10 cellular contexts compared by ENCODE assay signal in the genomic region with DNA sequence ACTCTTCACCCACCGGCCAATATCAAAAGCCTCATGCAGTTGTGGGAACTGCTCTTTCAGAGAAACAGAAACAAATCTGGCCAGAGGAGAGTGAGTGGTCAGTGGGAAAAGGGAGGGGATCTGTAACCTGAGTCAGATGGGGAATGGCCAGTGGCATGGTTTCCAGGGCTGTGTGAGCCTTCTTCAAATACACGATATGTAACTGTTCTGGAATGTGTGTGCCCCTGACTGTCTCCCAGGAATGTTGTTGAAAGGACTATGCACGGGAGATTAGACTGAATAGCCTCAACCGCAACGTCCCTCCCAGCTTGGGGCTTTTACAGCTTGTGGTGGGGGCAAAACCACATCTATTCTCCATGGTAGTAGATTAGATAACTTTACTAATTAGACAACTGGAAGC.
DNase-seq lines count a peak whose midpoint lies in the region; ATAC-seq, FAIRE-seq and TF ChIP-seq lines count a peak whose summit lies in the region.
"Had no signal": no experiment of that assay in that cellular context is flagged by ENCODE, and none has a peak within 500 bp of the region (broad histone marks: within the 10 kb centered on the region; RNA-seq: fewer than 3 reads in every experiment).

No MANE protein-coding gene starts in this region.

- dilution Hi-C loops in endothelial cell of umbilical vein (cut with MboI; ENCODE audit: extremely low pct_ligation_motif_present, low sequenced_read_pairs): loop anchor here (10.0 kb wide), 1 partner anchor 247 kb away; no protein-coding TSS in a partner anchor

- H4K20me1 ChIP-seq in endothelial cell of umbilical vein (replicated peaks; ENCODE audit: control insufficient read depth, extremely low read depth, insufficient read depth, low read length): no peaks in the 10 kb centered on the region

- no peaks in the 10 kb centered on the region for H3K79me2 ChIP-seq in endothelial cell of umbilical vein (ENCODE audit: control insufficient read depth, insufficient read depth, low read length)

- no peak overlapping the region for H2AFZ ChIP-seq in endothelial cell of umbilical vein (ENCODE audit: low read depth, low read length)

- CTCF ChIA-PET in endothelial cell of umbilical vein (lab: Charles Lee): interaction anchor here (0.6 to 12.0 kb wide), 13 partner anchors 18 to 269 kb away, joined by 3 to 167 read pairs (median 5); no protein-coding TSS in a partner anchor

- BruUV-seq in endothelial cell of umbilical vein (replicated peaks; lab: Mats Ljungman, UMichigan): no TSS peak

- H3K9me3 Mint-ChIP-seq in mesothelial cell of epicardium: no peaks in the 10 kb centered on the region
- H3K9me3 Mint-ChIP-seq: activated T-helper 17 cell treated with anti-CD3 and anti-CD28 coated beads, Interleukin-2, amount 50 U/mL, for 72 hours had no signal

- POLR2A ChIA-PET in endothelial cell of umbilical vein (lab: Charles Lee): no interaction called here

- H3K27me3 ChIP-seq in MG63: no peaks in the 10 kb centered on the region
- H3K27me3 ChIP-seq in endothelial cell of umbilical vein (ENCODE audit: control insufficient read depth in 2 of 2, insufficient read depth in 2 of 2, low read length in 2 of 2): no peaks in the 10 kb centered on the region

- peaks cover 7% of the 10 kb centered on the region for H3K27me3 Mint-ChIP-seq in mesothelial cell of epicardium (ENCODE audit: low read depth)

- no peaks in the 10 kb centered on the region for H3K36me3 Mint-ChIP-seq in mesothelial cell of epicardium

- H3K4me1 Mint-ChIP-seq in mesothelial cell of epicardium: peaks cover 16% of the 10 kb centered on the region
- H3K4me1 Mint-ChIP-seq: activated T-helper 17 cell treated with anti-CD3 and anti-CD28 coated beads, Interleukin-2, amount 50 U/mL, for 72 hours had no signal

- H3K27ac ChIP-seq in endothelial cell of umbilical vein (ENCODE audit: insufficient read depth, low read depth, low read length): no peak overlapping the region

- H3K9me1 ChIP-seq in endothelial cell of umbilical vein (replicated peaks; ENCODE audit: control insufficient read depth, extremely low read depth, insufficient read depth, low read length): no peaks in the 10 kb centered on the region

- no peak overlapping the region for H3K4me2 ChIP-seq in endothelial cell of umbilical vein (ENCODE audit: insufficient read depth, low read length)

- H3K4me3 ChIP-seq in AG09309 (ENCODE audit: control insufficient read depth, low read depth, low read length): no peak overlapping the region
- H3K4me3 ChIP-seq in MG63: no peak overlapping the region
- no peak overlapping the region for H3K4me3 ChIP-seq in endothelial cell of umbilical vein (replicated peaks in 1 of 3; ENCODE audit: insufficient read depth in 1 of 3, low read depth in 1 of 3, low read length in 3 of 3)

- no peak for ATAC-seq in GM21737 (IDR thresholded peaks at IDR 0.05; ENCODE audit: unreplicated experiment)
- ATAC-seq: activated T-helper 17 cell treated with anti-CD3 and anti-CD28 coated beads, Interleukin-2, amount 50 U/mL, for 72 hours had no signal

- TF ChIP-seq CTCF in AG09309 (IDR thresholded peaks at IDR 0.05; ENCODE audit: control insufficient read depth, insufficient read depth, low read depth, low read length, missing control alignments) (no peak), endothelial cell of umbilical vein (IDR thresholded peaks at IDR 0.05; ENCODE audit: extremely low read depth in 1 of 2, insufficient read depth in 1 of 2, low read depth in 1 of 2, low read length in 2 of 2) (no peak), mesothelial cell of epicardium (IDR thresholded peaks at IDR 0.05; ENCODE audit: unreplicated experiment) (no peak)

- no peak overlapping the region for H3K4me3 Mint-ChIP-seq in mesothelial cell of epicardium
- H3K4me3 Mint-ChIP-seq: activated T-helper 17 cell treated with anti-CD3 and anti-CD28 coated beads, Interleukin-2, amount 50 U/mL, for 72 hours had no signal

- H3K9ac ChIP-seq in endothelial cell of umbilical vein (replicated peaks; ENCODE audit: extremely low read depth, insufficient read depth, low read length): no peak overlapping the region

- H3K27ac Mint-ChIP-seq in mesothelial cell of epicardium: peak overlapping the region; percentile 84
- H3K27ac Mint-ChIP-seq: activated T-helper 17 cell treated with anti-CD3 and anti-CD28 coated beads, Interleukin-2, amount 50 U/mL, for 72 hours had no signal

- FAIRE-seq in endothelial cell of umbilical vein (lab: Jason Lieb, UNC): peak; percentile 80

- H3K9me3 ChIP-seq in MG63 (no peaks in the 10 kb centered on the region), endothelial cell of umbilical vein (replicated peaks; ENCODE audit: control insufficient read depth, insufficient read depth, low read length) (no peaks in the 10 kb centered on the region)

- TF ChIP-seq POLR2A in endothelial cell of umbilical vein (IDR thresholded peaks at IDR 0.05; ENCODE audit: low read depth, low read length): no peak

- DNase-seq in AG09309 (ENCODE audit: low read depth) (peak; percentile 98), MG63 (peak; percentile 98), endothelial cell of umbilical vein (ENCODE audit: low read depth, low spot score) (peak; percentile 64), mesothelial cell of epicardium (ENCODE audit: low spot score in 2 of 2, unreplicated experiment in 2 of 2) (peak in 1 of 2 experiments; percentile 41), OCI-M2 (lab: John Stamatoyannopoulos, UW; ENCODE audit: unreplicated experiment) (no peak), T-helper 9 cell (no peak)
- DNase-seq in activated CD4-positive, alpha-beta T cell treated with anti-CD3 and anti-CD28 coated beads, Interleukin-2, amount 50 U/mL, for 1 hour: no peak
- DNase-seq: DMS53 had no signal

- peaks cover 13% of the 10 kb centered on the region for H3K4me1 ChIP-seq in endothelial cell of umbilical vein (ENCODE audit: control insufficient read depth, extremely low read depth, insufficient read depth, low read length)

- no peaks in the 10 kb centered on the region for H3K36me3 ChIP-seq in MG63
- no peaks in the 10 kb centered on the region for H3K36me3 ChIP-seq in endothelial cell of umbilical vein (ENCODE audit: control insufficient read depth in 2 of 2, extremely low read depth in 1 of 2, insufficient read depth in 2 of 2, low read length in 2 of 2)

- intact Hi-C loops in endothelial cell of umbilical vein (cut with micrococcal nuclease): loop anchor here (1.0 kb wide), 1 partner anchor 112 kb away; no protein-coding TSS in a partner anchor

TF ChIP-seq in endothelial cell of umbilical vein, 7 proteins besides CTCF, POLR2A, EP300 and RAD21:
- TF ChIP-seq, protein P1, sequence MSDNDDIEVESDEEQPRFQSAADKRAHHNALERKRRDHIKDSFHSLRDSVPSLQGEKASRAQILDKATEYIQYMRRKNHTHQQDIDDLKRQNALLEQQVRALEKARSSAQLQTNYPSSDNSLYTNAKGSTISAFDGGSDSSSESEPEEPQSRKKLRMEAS (IDR thresholded peaks at IDR 0.05; ENCODE audit: insufficient read depth, insufficient read length): no peak
- TF ChIP-seq GATA2 (IDR thresholded peaks at IDR 0.05; ENCODE audit: insufficient read depth, insufficient read length, low read depth, low read length): peak; percentile 65
- TF ChIP-seq FOS (IDR thresholded peaks at IDR 0.05; ENCODE audit: borderline replicate concordance, insufficient read depth, low read length): peak; percentile 42
- TF ChIP-seq POLR2AphosphoS5 (IDR thresholded peaks at IDR 0.05; ENCODE audit: insufficient read depth, low read depth, low read length): peak; percentile 51
- no peak for TF ChIP-seq EZH2 (IDR thresholded peaks at IDR 0.05; ENCODE audit: borderline replicate concordance, low read depth, low read length, severe bottlenecking)
- TF ChIP-seq JUN (IDR thresholded peaks at IDR 0.05; ENCODE audit: borderline replicate concordance, insufficient read depth, insufficient read length, low read depth): peak; percentile 37

Comparison
In these comparisons a context has a peak if more than half of its experiments do, and no peak if none do; other contexts are left out.
1. DNase-seq: peak in AG09309 (single experiment), MG63 (single experiment) and endothelial cell of umbilical vein (single experiment); none in activated CD4-positive, alpha-beta T cell treated with anti-CD3 and anti-CD28 coated beads, Interleukin-2, amount 50 U/mL, for 1 hour (single experiment), OCI-M2 (single experiment) and T-helper 9 cell (single experiment).